Comparison of ENCODE assay signal across 25 cellular contexts in genomic region chr12:109792992-109793391, GRCh38. TPM values are rescaled to one million over a fixed set of nuclear protein-coding genes. Genes with fewer than 3 reads are reported as not detected.
"Had no signal": no experiment of that assay in that cellular context is flagged by ENCODE, and none has a peak within 500 bp of the region (broad histone marks: within the 10 kb centered on the region; RNA-seq: fewer than 3 reads in every experiment).

No MANE protein-coding gene starts in this region.

- FAIRE-seq: HepG2, RCC 7860 had no signal

- H3K4me1 ChIP-seq: SJSA1 had no signal

- DNase-seq: IMR-90, MG63, MV-4-11, NCI-H1048, NCI-H1105, NCI-H1417, NCI-H1436 treated with DMSO at 0.1 percent for 48 hours, NCI-H1694 treated with DMSO at 0.1 percent for 48 hours, NCI-H1930, NCI-H2081, NCI-H2107, NCI-H2227 treated with DMSO at 0.1 percent for 48 hours, NCI-H524 treated with DMSO at 0.1 percent for 48 hours, NCI-H69, NCI-H774, OCI-M1, Right ventricle myocardium superior, RPMI8226, SIG-M5 had no signal

- H3K27ac ChIP-seq: SJSA1, SK-N-MC had no signal

- ATAC-seq: HepG2 had no signal

- H3K9me3 ChIP-seq: MG63, SJSA1 had no signal

- H3K4me3 ChIP-seq: MG63, SJSA1, SK-N-MC had no signal

- H3K27me3 ChIP-seq: MG63, SJSA1 had no signal

- H3K36me3 ChIP-seq: MG63, SJSA1 had no signal

RNA-seq across cellular contexts. Expression of gene TRPV4, which starts 40.2 kb away (rescaled TPM):
- total RNA-seq: NCI-H460; T-helper 1 cell treated with Interleukin-12 subunit alpha and Interleukin-12 subunit beta and Interleukin-4 antibody, amounts not matched to agents 30 ng/mL and 1 ng/mL, for 36 hours had no signal
